ENCODE assay signal across 30 cellular contexts in the genomic region with DNA sequence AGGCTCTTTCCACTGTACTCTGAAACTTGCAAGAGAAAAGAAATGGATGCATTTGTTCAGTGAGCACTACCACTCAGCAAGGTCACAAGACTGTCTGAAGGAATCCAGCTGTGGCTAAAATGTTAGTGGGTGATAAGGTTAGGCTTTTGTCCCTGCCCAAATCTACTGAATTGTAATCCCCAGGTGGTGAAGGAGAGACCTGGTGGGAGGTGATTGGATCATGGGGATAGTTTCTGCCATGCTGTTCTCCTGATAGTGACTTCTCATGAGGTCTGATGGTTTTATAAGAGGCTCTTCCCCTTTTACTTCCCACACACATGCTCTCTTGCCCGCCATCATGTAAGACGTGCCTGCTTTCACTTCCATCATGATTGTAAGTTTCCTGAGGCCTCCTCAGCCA.
"Had no signal": no experiment of that assay in that cellular context is flagged by ENCODE, and none has a peak within 500 bp of the region (broad histone marks: within the 10 kb centered on the region; RNA-seq: fewer than 3 reads in every experiment).

No MANE protein-coding gene starts in this region.

- DNase-seq: activated CD4-positive, alpha-beta memory T cell treated with anti-CD3 and anti-CD28 coated beads, Interleukin-2, amount 10 ng/mL, durations not matched to agents 7 days and 5 days; activated CD4-positive, alpha-beta T cell treated with anti-CD3 and anti-CD28 coated beads for 1 hour; activated CD4-positive, alpha-beta T cell treated with anti-CD3 and anti-CD28 coated beads for 4 hours; activated CD4-positive, alpha-beta T cell treated with anti-CD3 and anti-CD28 coated beads, Interleukin-2, amount 10 ng/mL, durations not matched to agents 7 days and 5 days; activated CD4-positive, alpha-beta T cell treated with anti-CD3 and anti-CD28 coated beads, Interleukin-2, amount 50 U/mL, for 4 hours; activated CD8-positive, alpha-beta memory T cell treated with anti-CD3 and anti-CD28 coated beads, Interleukin-2, amount 50 U/mL, for 48 hours; activated gamma-delta T cell; activated naive CD4-positive, alpha-beta T cell; activated naive CD4-positive, alpha-beta T cell treated with anti-CD3 and anti-CD28 coated beads, Interleukin-2, amount 10 ng/mL, durations not matched to agents 7 days and 5 days; activated naive CD8-positive, alpha-beta T cell treated with anti-CD3 and anti-CD28 coated beads, Interleukin-2, amount 10 ng/mL, durations not matched to agents 7 days and 5 days; activated T-cell treated with anti-CD3 and anti-CD28 coated beads for 4 hours; activated T-cell treated with anti-CD3 and anti-CD28 coated beads, Interleukin-2, amount 50 U/mL, for 24 hours; activated T-cell treated with anti-CD3 and anti-CD28 coated beads, Interleukin-2, amount 50 U/mL, for 72 hours; central memory CD4-positive, alpha-beta T cell; cerebellar nuclear complex; colonic mucosa; effector CD8-positive, alpha-beta T cell; foreskin keratinocyte; gastrocnemius medialis; glutamatergic neuron; heart left ventricle; T-helper 2 cell had no signal

- H3K4me1 ChIP-seq: ascending aorta, breast epithelium, colonic mucosa, esophagus muscularis mucosa, heart left ventricle had no signal

- H3K4me3 ChIP-seq: ascending aorta, breast epithelium, cardiac muscle cell, colonic mucosa, esophagus muscularis mucosa, gastrocnemius medialis, heart left ventricle had no signal

- ATAC-seq: activated naive CD4-positive, alpha-beta T cell treated with anti-CD3 and anti-CD28 coated beads, Interleukin-2, amount 50 U/mL, for 72 hours; activated T-cell treated with anti-CD3 and anti-CD28 coated beads, Interleukin-2, amount 50 U/mL, for 72 hours; foreskin keratinocyte; gastrocnemius medialis; heart left ventricle; WTC11 had no signal

- H3K27ac ChIP-seq: ascending aorta, breast epithelium, cardiac muscle cell, colonic mucosa, esophagus muscularis mucosa, foreskin keratinocyte, gastrocnemius medialis, heart left ventricle, VCaP had no signal

- H3K9me3 ChIP-seq: ascending aorta, breast epithelium, colonic mucosa, esophagus muscularis mucosa, gastrocnemius medialis, heart left ventricle had no signal

- FAIRE-seq: TTC549 had no signal

- H3K27me3 ChIP-seq: ascending aorta, breast epithelium, cardiac muscle cell, colonic mucosa, esophagus muscularis mucosa, foreskin keratinocyte, gastrocnemius medialis, heart left ventricle had no signal

- H3K36me3 ChIP-seq: ascending aorta, breast epithelium, cardiac muscle cell, colonic mucosa, esophagus muscularis mucosa, gastrocnemius medialis, heart left ventricle had no signal
